In the genomic region with DNA sequence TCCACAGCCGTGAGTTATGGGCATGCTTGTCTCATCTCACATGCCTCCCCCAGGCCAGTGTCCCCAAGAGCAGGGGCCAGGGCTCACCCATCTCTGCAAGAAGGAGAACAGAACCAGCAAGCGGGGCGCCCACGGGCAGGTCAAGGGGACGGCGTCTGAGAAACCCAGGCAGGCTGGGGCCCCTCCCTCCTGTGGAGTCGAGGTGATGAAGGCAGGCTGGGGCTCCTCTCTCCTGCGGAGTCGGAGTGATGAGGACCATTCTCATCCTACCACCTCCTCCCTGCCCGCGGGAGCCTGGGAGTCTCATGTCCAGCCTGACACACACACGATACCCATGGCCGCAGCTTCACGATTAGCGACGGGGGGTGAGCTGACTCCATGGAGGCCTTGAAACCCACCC, we compare ENCODE assay signal across 26 cellular contexts.
"Had no signal": no experiment of that assay in that cellular context is flagged by ENCODE, and none has a peak within 500 bp of the region (broad histone marks: within the 10 kb centered on the region; RNA-seq: fewer than 3 reads in every experiment).

No MANE protein-coding gene starts in this region.

- H3K4me1 Mint-ChIP-seq: immature natural killer cell; naive thymus-derived CD8-positive, alpha-beta T cell; stimulated activated naive CD8-positive, alpha-beta T cell treated with anti-CD3 and anti-CD28 coated beads, Interleukin-15, amount 100 ng/mL, for 72 hours had no signal

- H3K9me3 Mint-ChIP-seq: naive thymus-derived CD8-positive, alpha-beta T cell had no signal

- H3K9me3 ChIP-seq: pancreas, right lobe of liver, suprapubic skin, transverse colon, vagina had no signal

- ATAC-seq: heart left ventricle; naive thymus-derived CD8-positive, alpha-beta T cell; pancreas; right lobe of liver; stimulated activated naive CD8-positive, alpha-beta T cell treated with anti-CD3 and anti-CD28 coated beads, Interleukin-15, amount 100 ng/mL, for 72 hours had no signal

- DNase-seq: cerebellar nuclear complex; effector CD4-positive, alpha-beta T cell; hippocampal formation; immature natural killer cell; islet precursor cell; mammary epithelial cell; mesendoderm; midbrain; nephron progenitor cell; occipital lobe; small intestine; stimulated activated CD4-positive, alpha-beta T cell treated with anti-CD3 and anti-CD28 coated beads, Interleukin-12 subunit alpha, Interleukin-12 subunit beta, amount 100 ng/mL, for 4 hours; stimulated activated CD4-positive, alpha-beta T cell treated with anti-CD3 and anti-CD28 coated beads, Interleukin-1b, Interleukin-23, amount 100 ng/mL, for 48 hours; stimulated activated CD4-positive, alpha-beta T cell treated with anti-CD3 and anti-CD28 coated beads, Interleukin-4, amount 100 ng/mL, for 1 hour; stimulated activated CD8-positive, alpha-beta memory T cell treated with anti-CD3 and anti-CD28 coated beads, Interleukin-4, amount 100 ng/mL, for 48 hours; stimulated activated naive CD4-positive, alpha-beta T cell; stimulated activated naive CD8-positive, alpha-beta T cell treated with anti-CD3 and anti-CD28 coated beads, Interleukin-15, amount 100 ng/mL, for 72 hours; transverse colon had no signal

- H3K36me3 Mint-ChIP-seq: immature natural killer cell; naive thymus-derived CD8-positive, alpha-beta T cell had no signal

- H3K27me3 ChIP-seq: pancreas, right lobe of liver, transverse colon, vagina had no signal

- H3K4me1 ChIP-seq: heart left ventricle, pancreas, right lobe of liver, suprapubic skin, vagina had no signal

- H3K27ac Mint-ChIP-seq: immature natural killer cell; naive thymus-derived CD8-positive, alpha-beta T cell; nephron progenitor cell; progenitor cell of endocrine pancreas; stimulated activated naive CD8-positive, alpha-beta T cell treated with anti-CD3 and anti-CD28 coated beads, Interleukin-15, amount 100 ng/mL, for 72 hours had no signal

- H3K4me3 Mint-ChIP-seq: immature natural killer cell; naive thymus-derived CD8-positive, alpha-beta T cell; stimulated activated naive CD8-positive, alpha-beta T cell treated with anti-CD3 and anti-CD28 coated beads, Interleukin-15, amount 100 ng/mL, for 72 hours had no signal

- H3K4me3 ChIP-seq: dorsolateral prefrontal cortex, heart left ventricle, pancreas, right lobe of liver, suprapubic skin, transverse colon, vagina had no signal

- H3K27me3 Mint-ChIP-seq: progenitor cell of endocrine pancreas; stimulated activated naive CD8-positive, alpha-beta T cell treated with anti-CD3 and anti-CD28 coated beads, Interleukin-15, amount 100 ng/mL, for 72 hours had no signal

- H3K36me3 ChIP-seq: heart left ventricle, pancreas, right lobe of liver, suprapubic skin, transverse colon, vagina had no signal

- H3K27ac ChIP-seq: dorsolateral prefrontal cortex, heart left ventricle, pancreas, right lobe of liver, suprapubic skin, transverse colon, vagina had no signal
